In the genomic region with DNA sequence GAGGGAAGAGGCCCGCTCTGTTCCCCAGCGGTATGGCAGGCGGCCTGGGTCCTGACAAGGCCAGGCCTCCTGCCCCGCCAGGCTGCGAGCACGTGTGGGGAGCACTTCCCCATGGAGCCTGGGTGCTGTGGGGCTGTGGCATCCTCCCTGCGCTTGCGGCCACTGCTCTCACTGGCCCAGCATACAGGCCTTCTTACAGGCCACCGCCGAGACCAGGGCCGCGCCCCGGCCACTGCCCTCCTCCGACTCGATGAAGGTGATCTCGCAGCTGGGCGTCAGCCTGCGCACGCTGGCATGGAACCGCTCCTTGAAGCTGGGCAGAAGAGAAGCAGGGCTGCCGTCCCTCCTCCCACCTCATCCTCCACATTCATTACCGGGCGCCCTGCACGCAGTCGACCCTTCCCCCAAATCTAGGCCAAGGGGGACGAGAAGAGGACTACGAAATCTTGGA, we compare ENCODE assay signal across 1 cellular context.
A peak's percentile ranks its signal among the peaks of the same experiment; 100 is the strongest.
TF ChIP-seq lines count a peak whose summit lies in the region.

No MANE protein-coding gene starts in this region.

TF ChIP-seq in H1, 55 proteins besides CTCF, POLR2A, EP300 and RAD21:
- TF ChIP-seq SUZ12 (IDR thresholded peaks at IDR 0.05; ENCODE audit: low read length) = no peak
- peak; percentile 62 for TF ChIP-seq EZH2 (IDR thresholded peaks at IDR 0.05; ENCODE audit: low read depth, low read length, severe bottlenecking)
TF ChIP-seq in H1: peak in this region for 1.
